16 cellular contexts compared by ENCODE assay signal in genomic region chr10:43209651-43210141, GRCh38. TPM values are rescaled to one million over a fixed set of nuclear protein-coding genes. Genes with fewer than 3 reads are reported as not detected.
DNase-seq lines count a peak whose midpoint lies in the region; ATAC-seq, FAIRE-seq and TF ChIP-seq lines count a peak whose summit lies in the region.
"Had no signal": no experiment of that assay in that cellular context is flagged by ENCODE, and none has a peak within 500 bp of the region (broad histone marks: within the 10 kb centered on the region; RNA-seq: fewer than 3 reads in every experiment).

No MANE protein-coding gene starts in this region.

- TF ChIP-seq CTCF in right atrium auricular region (IDR thresholded peaks at IDR 0.05) (no peak), lower lobe of right lung (IDR thresholded peaks at IDR 0.05) (no peak), gastroesophageal sphincter (IDR thresholded peaks at IDR 0.05) (no peak)

- H3K36me3 ChIP-seq in right atrium auricular region (no peaks in the 10 kb centered on the region), lower lobe of right lung (no peaks in the 10 kb centered on the region), gastroesophageal sphincter (no peaks in the 10 kb centered on the region)
- H3K36me3 ChIP-seq: colonic mucosa had no signal

- peak; percentile 30 for DNase-seq in Right ventricle myocardium inferior (ENCODE audit: missing footprints)
- DNase-seq in right atrium auricular region (ENCODE audit: low spot score) = no peak
- peak; percentile 7 for DNase-seq in activated naive CD4-positive, alpha-beta T cell treated with anti-CD3 and anti-CD28 coated beads, Interleukin-2, amount 50 U/mL, for 16 hours
- peak; percentile 40 for DNase-seq in lower lobe of right lung
- DNase-seq in urothelium cell line (ENCODE audit: low spot score) = no peak
- DNase-seq in DMS53 (lab: John Stamatoyannopoulos, UW) = no peak
- DNase-seq: activated CD8-positive, alpha-beta T cell treated with anti-CD3 and anti-CD28 coated beads, Interleukin-2, amount 10 ng/mL, durations not matched to agents 7 days and 5 days; colonic mucosa; NCI-H748 treated with DMSO at 0.1 percent for 48 hours; stimulated activated CD8-positive, alpha-beta memory T cell treated with anti-CD3 and anti-CD28 coated beads, Interleukin-4, amount 100 ng/mL, for 48 hours had no signal

- H3K9me3 ChIP-seq in right atrium auricular region (no peaks in the 10 kb centered on the region), lower lobe of right lung (no peaks in the 10 kb centered on the region), gastroesophageal sphincter (no peaks in the 10 kb centered on the region)
- H3K9me3 ChIP-seq: colonic mucosa had no signal

- no CpG with 5 or more reads among the region's 5 CpGs for WGBS in gastroesophageal sphincter (ENCODE audit: low coverage in 1 of 2), 2 donors

- H3K4me1 ChIP-seq in right atrium auricular region = peaks cover 0 to 2% of the 10 kb centered on the region in 2 donors
- H3K4me1 ChIP-seq in lower lobe of right lung = no peaks in the 10 kb centered on the region
- no peaks in the 10 kb centered on the region for H3K4me1 ChIP-seq in gastroesophageal sphincter
- H3K4me1 ChIP-seq: colonic mucosa, parathyroid adenoma had no signal

- FAIRE-seq in urothelium cell line (lab: Jason Lieb, UNC) = peak; percentile 23
- FAIRE-seq: K562 had no signal

- ATAC-seq in Right ventricle myocardium inferior (no peak), lower lobe of right lung (no peak), gastroesophageal sphincter (no peak), GM21515 (IDR thresholded peaks at IDR 0.05; ENCODE audit: unreplicated experiment) (no peak)
- ATAC-seq: activated CD8-positive, alpha-beta T cell treated with anti-CD3 and anti-CD28 coated beads, Interleukin-2, amount 10 ng/mL, durations not matched to agents 7 days and 5 days; naive thymus-derived CD4-positive, alpha-beta T cell; T-helper 17 cell had no signal

- no peak for TF ChIP-seq EP300 in gastroesophageal sphincter (IDR thresholded peaks at IDR 0.05)

- H3K4me3 ChIP-seq in right atrium auricular region = no peak overlapping the region
- H3K4me3 ChIP-seq in lower lobe of right lung = no peak overlapping the region
- no peak overlapping the region for H3K4me3 ChIP-seq in gastroesophageal sphincter
- H3K4me3 ChIP-seq: colonic mucosa, K562 had no signal

- H3K27me3 ChIP-seq in right atrium auricular region (no peaks in the 10 kb centered on the region), lower lobe of right lung (ENCODE audit: low read depth) (no peaks in the 10 kb centered on the region), gastroesophageal sphincter (no peaks in the 10 kb centered on the region)
- H3K27me3 ChIP-seq: colonic mucosa had no signal

- TF ChIP-seq POLR2A in gastroesophageal sphincter (IDR thresholded peaks at IDR 0.05) = no peak

- H3K27ac ChIP-seq in right atrium auricular region (no peak overlapping the region), lower lobe of right lung (no peak overlapping the region), gastroesophageal sphincter (no peak overlapping the region)
- H3K27ac ChIP-seq: colonic mucosa, parathyroid adenoma had no signal

- intact Hi-C loops in Right ventricle myocardium inferior (cut with DNase I) = no loop called here
- intact Hi-C loops in lower lobe of right lung (cut with DNase I) = no loop called here

RNA-seq across cellular contexts. Expression of gene RASGEF1A, which starts 57.2 kb away (rescaled TPM):
- total RNA-seq in Right ventricle myocardium inferior = 1.4 TPM
- 1 to 10 TPM; 2.9 to 3.0 TPM for total RNA-seq in right atrium auricular region
- 2.7 TPM for total RNA-seq in lower lobe of right lung
- 1 to 10 TPM in 3 of 4 donors, under 1 TPM in 1; 0.81 to 3.6 (median 1.5) TPM for total RNA-seq in gastroesophageal sphincter

Comparison
In these comparisons a context has a peak if more than half of its experiments do, and no peak if none do; other contexts are left out.
1. DNase-seq: peak in Right ventricle myocardium inferior (single experiment), activated naive CD4-positive, alpha-beta T cell treated with anti-CD3 and anti-CD28 coated beads, Interleukin-2, amount 50 U/mL, for 16 hours (single experiment) and lower lobe of right lung (single experiment); none in right atrium auricular region (single experiment), urothelium cell line (single experiment) and DMS53 (single experiment).